Comparison of ENCODE assay signal across 8 cellular contexts in the genomic region with DNA sequence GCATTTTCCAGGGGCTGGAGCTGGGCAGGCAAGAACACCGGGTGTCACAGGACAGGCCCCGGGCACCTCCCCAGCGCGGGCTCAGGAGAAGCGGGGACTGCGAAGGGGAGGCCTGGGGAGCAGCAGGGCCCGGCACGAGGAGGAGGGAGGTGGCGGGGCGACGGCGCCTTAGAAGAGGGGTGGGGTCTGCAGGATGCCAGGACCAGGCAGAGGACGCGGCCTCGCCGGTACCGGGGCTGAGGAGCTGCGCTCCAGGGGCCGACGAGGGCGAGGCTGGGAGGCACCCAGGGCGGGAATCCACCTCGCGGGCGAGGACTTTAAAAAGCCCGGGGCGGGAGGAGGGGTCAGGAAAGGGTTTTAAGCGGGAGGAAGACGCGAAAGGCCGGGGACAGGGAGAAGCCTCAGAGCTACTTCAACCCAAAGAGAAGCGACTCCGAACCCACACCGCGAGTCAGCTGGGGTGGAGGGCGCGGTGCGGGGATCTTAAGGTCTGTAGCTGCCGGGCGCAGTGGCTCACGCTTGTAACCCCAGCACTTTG. TPM values are rescaled to one million over a fixed set of nuclear protein-coding genes. Genes with fewer than 3 reads are reported as not detected.
DNase-seq lines count a peak whose midpoint lies in the region; ATAC-seq and TF ChIP-seq lines count a peak whose summit lies in the region.

No MANE protein-coding gene starts in this region.

- H3K4me3 ChIP-seq in NT2/D1 (ENCODE audit: insufficient read length, low read depth) = peak overlapping the region; percentile 54
- peak overlapping the region; percentile 83 for H3K4me3 ChIP-seq in right cardiac atrium (ENCODE audit: low read length)
- peak overlapping the region; percentile 54 to 59 for H3K4me3 ChIP-seq in prostate gland

- no peaks in the 10 kb centered on the region for H3K27me3 ChIP-seq in NT2/D1 (ENCODE audit: insufficient read depth, insufficient read length)
- H3K27me3 ChIP-seq in right cardiac atrium (ENCODE audit: control insufficient read depth, insufficient read depth) = no peaks in the 10 kb centered on the region
- H3K27me3 ChIP-seq in prostate gland (replicated peaks; ENCODE audit: insufficient read depth) = no peaks in the 10 kb centered on the region

- peak; percentile 32 for ATAC-seq in activated naive CD8-positive, alpha-beta T cell treated with anti-CD3 and anti-CD28 coated beads, Interleukin-2, amount 10 ng/mL, durations not matched to agents 7 days and 5 days (ENCODE audit: low read depth)
- peak; percentile 58 to 69 for ATAC-seq in right cardiac atrium
- no peak for ATAC-seq in GM21528 (IDR thresholded peaks at IDR 0.05; ENCODE audit: low FRiP score, unreplicated experiment)

- H3K27ac ChIP-seq in right cardiac atrium (ENCODE audit: low read length) (peak overlapping the region; percentile 7), prostate gland (peak overlapping the region; percentile 73 to 74)

- peaks cover 56% of the 10 kb centered on the region for H3K36me3 Mint-ChIP-seq in activated naive CD8-positive, alpha-beta T cell treated with anti-CD3 and anti-CD28 coated beads, Interleukin-2, amount 10 ng/mL, durations not matched to agents 7 days and 5 days

- peak; percentile 25 for DNase-seq in DMS79 treated with DMSO at 0.1 percent for 48 hours (lab: John Stamatoyannopoulos, UW)
- DNase-seq in NT2/D1 (ENCODE audit: low read depth, low spot score) = peak; percentile 6
- DNase-seq in activated naive CD8-positive, alpha-beta T cell treated with anti-CD3 and anti-CD28 coated beads, Interleukin-2, amount 10 ng/mL, durations not matched to agents 7 days and 5 days = peak; percentile 57
- DNase-seq in right cardiac atrium = peak; percentile 45 to 76 (median 65)
- peak; percentile 20 for DNase-seq in prostate gland (ENCODE audit: low spot score)
- DNase-seq in pons (ENCODE audit: low spot score) = no peak
- no peak for DNase-seq in HPDE6-E6E7 (ENCODE audit: extremely low spot score)

- H3K9me3 ChIP-seq in NT2/D1 (ENCODE audit: insufficient read depth, low read length) (peaks cover 5% of the 10 kb centered on the region), right cardiac atrium (ENCODE audit: control insufficient read depth, low read length) (no peaks in the 10 kb centered on the region), prostate gland (no peaks in the 10 kb centered on the region)

- no peak for TF ChIP-seq POLR2A in prostate gland (IDR thresholded peaks at IDR 0.05)

- TF ChIP-seq CTCF in prostate gland (IDR thresholded peaks at IDR 0.05) = no peak

- peak overlapping the region; percentile 72 for H3K9ac ChIP-seq in NT2/D1 (ENCODE audit: insufficient read length, low read depth)

- peaks cover 18% of the 10 kb centered on the region for H3K4me1 Mint-ChIP-seq in activated naive CD8-positive, alpha-beta T cell treated with anti-CD3 and anti-CD28 coated beads, Interleukin-2, amount 10 ng/mL, durations not matched to agents 7 days and 5 days

- H3K36me3 ChIP-seq in NT2/D1 (ENCODE audit: insufficient read depth, insufficient read length, low read length) (peaks cover 30% of the 10 kb centered on the region), prostate gland (no peaks in the 10 kb centered on the region)

- POLR2A ChIA-PET in activated naive CD8-positive, alpha-beta T cell treated with anti-CD3 and anti-CD28 coated beads, Interleukin-2, amount 10 ng/mL, durations not matched to agents 7 days and 5 days (lab: Charles Lee) = interaction anchor here (0.7 to 1.2 kb wide), 4 partner anchors 34 to 473 kb away, joined by 3 to 4 read pairs (median 4); no protein-coding TSS in a partner anchor

- H3K4me3 Mint-ChIP-seq in activated naive CD8-positive, alpha-beta T cell treated with anti-CD3 and anti-CD28 coated beads, Interleukin-2, amount 10 ng/mL, durations not matched to agents 7 days and 5 days = peak overlapping the region; percentile 85

- H3K9me3 Mint-ChIP-seq in activated naive CD8-positive, alpha-beta T cell treated with anti-CD3 and anti-CD28 coated beads, Interleukin-2, amount 10 ng/mL, durations not matched to agents 7 days and 5 days = peaks cover 37% of the 10 kb centered on the region

- H3K4me1 ChIP-seq in NT2/D1 (ENCODE audit: insufficient read depth, insufficient read length) (no peaks in the 10 kb centered on the region), right cardiac atrium (ENCODE audit: control insufficient read depth, insufficient read depth, low read length) (peaks cover 5% of the 10 kb centered on the region), prostate gland (replicated peaks) (no peaks in the 10 kb centered on the region)

- intact Hi-C loops in right cardiac atrium (cut with DNase I) = no loop called here
- intact Hi-C loops in prostate gland (cut with DNase I) = loop anchor here (10.0 kb wide), 1 partner anchor 53 kb away; the partner anchor contains the start of gene ZNF160

- H3K27me3 Mint-ChIP-seq in activated naive CD8-positive, alpha-beta T cell treated with anti-CD3 and anti-CD28 coated beads, Interleukin-2, amount 10 ng/mL, durations not matched to agents 7 days and 5 days = no peaks in the 10 kb centered on the region

- H3K27ac Mint-ChIP-seq in activated naive CD8-positive, alpha-beta T cell treated with anti-CD3 and anti-CD28 coated beads, Interleukin-2, amount 10 ng/mL, durations not matched to agents 7 days and 5 days = peak overlapping the region; percentile 88

- WGBS in right cardiac atrium = 1% methylated on average over 41 of the region's 41 CpGs
- WGBS in prostate gland = 2% methylated on average over 41 of the region's 41 CpGs

RNA-seq across cellular contexts. Expression of gene ZNF347, which starts 0.7 kb away (rescaled TPM):
- total RNA-seq in activated naive CD8-positive, alpha-beta T cell treated with anti-CD3 and anti-CD28 coated beads, Interleukin-2, amount 10 ng/mL, durations not matched to agents 7 days and 5 days = 10 to 100 TPM; 17.6 to 17.7 TPM
- total RNA-seq in right cardiac atrium (1 to 10 TPM; 6.3 to 7.9 (median 7.3) TPM), prostate gland (10 to 100 TPM in 1 of 2 donors, 1 to 10 TPM in 1; 9.3 to 14.4 TPM)
- 3.1 TPM for polyA plus RNA-seq in right cardiac atrium

RNA-seq across cellular contexts. Expression of gene ZNF415, which starts 25.5 kb away (rescaled TPM):
- 1 to 10 TPM in 1 of 2 experiments, under 1 TPM in 1; 0.72 to 1.5 TPM for total RNA-seq in activated naive CD8-positive, alpha-beta T cell treated with anti-CD3 and anti-CD28 coated beads, Interleukin-2, amount 10 ng/mL, durations not matched to agents 7 days and 5 days
- 10 to 100 TPM; 20.7 to 26.8 (median 22.1) TPM for total RNA-seq in right cardiac atrium
- polyA plus RNA-seq in right cardiac atrium = 20.4 TPM
- 10 to 100 TPM; 13.7 to 22.8 TPM for total RNA-seq in prostate gland

RNA-seq across cellular contexts. Expression of gene ZNF665, which starts 35.0 kb away (rescaled TPM):
- 10 to 100 TPM; 11.3 to 11.4 TPM for total RNA-seq in activated naive CD8-positive, alpha-beta T cell treated with anti-CD3 and anti-CD28 coated beads, Interleukin-2, amount 10 ng/mL, durations not matched to agents 7 days and 5 days
- 1 to 10 TPM; 1.2 to 2.0 (median 1.5) TPM for total RNA-seq in right cardiac atrium
- polyA plus RNA-seq in right cardiac atrium = 1.4 TPM
- total RNA-seq in prostate gland = 10 to 100 TPM in 1 of 2 donors, 1 to 10 TPM in 1; 4.7 to 26.1 TPM

RNA-seq across cellular contexts. Expression of gene ZNF160, which starts 55.0 kb away (rescaled TPM):
- 10 to 100 TPM; 52.2 to 53.2 TPM for total RNA-seq in activated naive CD8-positive, alpha-beta T cell treated with anti-CD3 and anti-CD28 coated beads, Interleukin-2, amount 10 ng/mL, durations not matched to agents 7 days and 5 days
- total RNA-seq in right cardiac atrium (10 to 100 TPM; 15.9 to 23.1 (median 18.1) TPM), prostate gland (10 to 100 TPM; 26.0 to 93.4 TPM)
- 17.7 TPM for polyA plus RNA-seq in right cardiac atrium

Comparison
In these comparisons a context has a peak if more than half of its experiments do, and no peak if none do; other contexts are left out.
1. DNase-seq: peak in DMS79 treated with DMSO at 0.1 percent for 48 hours (single experiment), NT2/D1 (single experiment), activated naive CD8-positive, alpha-beta T cell treated with anti-CD3 and anti-CD28 coated beads, Interleukin-2, amount 10 ng/mL, durations not matched to agents 7 days and 5 days (single experiment), right cardiac atrium (3 of 3) and prostate gland (single experiment); none in pons (single experiment) and HPDE6-E6E7 (single experiment).
2. RNA of gene ZNF415, which starts 25.5 kb away (total RNA-seq): 13.7 to 22.8 TPM in prostate gland and 20.7 to 26.8 TPM in right cardiac atrium; 0.72 to 1.5 TPM in activated naive CD8-positive, alpha-beta T cell treated with anti-CD3 and anti-CD28 coated beads, Interleukin-2, amount 10 ng/mL, durations not matched to agents 7 days and 5 days; every median in the first group is over 4 times any median in the second.
3. Peak in every context shown above with its lines, with median percentiles within 50 percentile points of each other: H3K4me3 ChIP-seq.